Comparison of ENCODE assay signal across 1 cellular context in the genomic region with DNA sequence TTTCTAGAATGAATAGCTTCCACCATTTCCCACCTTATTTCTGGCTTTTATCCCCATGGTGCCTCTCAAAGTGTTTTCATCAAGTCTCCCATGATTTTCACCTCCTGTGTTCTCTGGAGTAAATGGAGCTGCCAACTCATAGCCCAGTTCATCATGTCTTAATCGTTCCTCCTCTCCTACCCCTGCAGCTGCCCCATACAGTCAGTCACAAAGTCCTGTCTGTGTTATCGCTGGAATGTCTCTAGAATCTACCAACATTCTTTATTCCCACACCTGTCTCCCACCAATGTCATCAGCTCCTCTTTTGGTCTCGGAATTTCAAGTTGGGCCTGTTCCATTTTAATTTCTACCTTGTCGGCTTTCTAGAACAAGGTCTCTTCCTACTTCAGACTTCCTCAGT.
TF ChIP-seq lines count a peak whose summit lies in the region.

No MANE protein-coding gene starts in this region.

TF ChIP-seq in GM23338, 12 proteins besides CTCF, POLR2A, EP300 and RAD21 (continued from another document):
- TF ChIP-seq STAT1 (IDR thresholded peaks at IDR 0.05; ENCODE audit: unreplicated experiment) (no peak), EZH2phosphoT487 (IDR thresholded peaks at IDR 0.05; ENCODE audit: unreplicated experiment) (no peak), JUNB (IDR thresholded peaks at IDR 0.05; ENCODE audit: unreplicated experiment) (no peak), NANOG (IDR thresholded peaks at IDR 0.05; ENCODE audit: borderline replicate concordance) (no peak), EZH2 (IDR thresholded peaks at IDR 0.05; ENCODE audit: low read depth, unreplicated experiment) (no peak), POLR2AphosphoS5 (IDR thresholded peaks at IDR 0.05; ENCODE audit: low read depth) (no peak)
- TF ChIP-seq, protein P1, sequence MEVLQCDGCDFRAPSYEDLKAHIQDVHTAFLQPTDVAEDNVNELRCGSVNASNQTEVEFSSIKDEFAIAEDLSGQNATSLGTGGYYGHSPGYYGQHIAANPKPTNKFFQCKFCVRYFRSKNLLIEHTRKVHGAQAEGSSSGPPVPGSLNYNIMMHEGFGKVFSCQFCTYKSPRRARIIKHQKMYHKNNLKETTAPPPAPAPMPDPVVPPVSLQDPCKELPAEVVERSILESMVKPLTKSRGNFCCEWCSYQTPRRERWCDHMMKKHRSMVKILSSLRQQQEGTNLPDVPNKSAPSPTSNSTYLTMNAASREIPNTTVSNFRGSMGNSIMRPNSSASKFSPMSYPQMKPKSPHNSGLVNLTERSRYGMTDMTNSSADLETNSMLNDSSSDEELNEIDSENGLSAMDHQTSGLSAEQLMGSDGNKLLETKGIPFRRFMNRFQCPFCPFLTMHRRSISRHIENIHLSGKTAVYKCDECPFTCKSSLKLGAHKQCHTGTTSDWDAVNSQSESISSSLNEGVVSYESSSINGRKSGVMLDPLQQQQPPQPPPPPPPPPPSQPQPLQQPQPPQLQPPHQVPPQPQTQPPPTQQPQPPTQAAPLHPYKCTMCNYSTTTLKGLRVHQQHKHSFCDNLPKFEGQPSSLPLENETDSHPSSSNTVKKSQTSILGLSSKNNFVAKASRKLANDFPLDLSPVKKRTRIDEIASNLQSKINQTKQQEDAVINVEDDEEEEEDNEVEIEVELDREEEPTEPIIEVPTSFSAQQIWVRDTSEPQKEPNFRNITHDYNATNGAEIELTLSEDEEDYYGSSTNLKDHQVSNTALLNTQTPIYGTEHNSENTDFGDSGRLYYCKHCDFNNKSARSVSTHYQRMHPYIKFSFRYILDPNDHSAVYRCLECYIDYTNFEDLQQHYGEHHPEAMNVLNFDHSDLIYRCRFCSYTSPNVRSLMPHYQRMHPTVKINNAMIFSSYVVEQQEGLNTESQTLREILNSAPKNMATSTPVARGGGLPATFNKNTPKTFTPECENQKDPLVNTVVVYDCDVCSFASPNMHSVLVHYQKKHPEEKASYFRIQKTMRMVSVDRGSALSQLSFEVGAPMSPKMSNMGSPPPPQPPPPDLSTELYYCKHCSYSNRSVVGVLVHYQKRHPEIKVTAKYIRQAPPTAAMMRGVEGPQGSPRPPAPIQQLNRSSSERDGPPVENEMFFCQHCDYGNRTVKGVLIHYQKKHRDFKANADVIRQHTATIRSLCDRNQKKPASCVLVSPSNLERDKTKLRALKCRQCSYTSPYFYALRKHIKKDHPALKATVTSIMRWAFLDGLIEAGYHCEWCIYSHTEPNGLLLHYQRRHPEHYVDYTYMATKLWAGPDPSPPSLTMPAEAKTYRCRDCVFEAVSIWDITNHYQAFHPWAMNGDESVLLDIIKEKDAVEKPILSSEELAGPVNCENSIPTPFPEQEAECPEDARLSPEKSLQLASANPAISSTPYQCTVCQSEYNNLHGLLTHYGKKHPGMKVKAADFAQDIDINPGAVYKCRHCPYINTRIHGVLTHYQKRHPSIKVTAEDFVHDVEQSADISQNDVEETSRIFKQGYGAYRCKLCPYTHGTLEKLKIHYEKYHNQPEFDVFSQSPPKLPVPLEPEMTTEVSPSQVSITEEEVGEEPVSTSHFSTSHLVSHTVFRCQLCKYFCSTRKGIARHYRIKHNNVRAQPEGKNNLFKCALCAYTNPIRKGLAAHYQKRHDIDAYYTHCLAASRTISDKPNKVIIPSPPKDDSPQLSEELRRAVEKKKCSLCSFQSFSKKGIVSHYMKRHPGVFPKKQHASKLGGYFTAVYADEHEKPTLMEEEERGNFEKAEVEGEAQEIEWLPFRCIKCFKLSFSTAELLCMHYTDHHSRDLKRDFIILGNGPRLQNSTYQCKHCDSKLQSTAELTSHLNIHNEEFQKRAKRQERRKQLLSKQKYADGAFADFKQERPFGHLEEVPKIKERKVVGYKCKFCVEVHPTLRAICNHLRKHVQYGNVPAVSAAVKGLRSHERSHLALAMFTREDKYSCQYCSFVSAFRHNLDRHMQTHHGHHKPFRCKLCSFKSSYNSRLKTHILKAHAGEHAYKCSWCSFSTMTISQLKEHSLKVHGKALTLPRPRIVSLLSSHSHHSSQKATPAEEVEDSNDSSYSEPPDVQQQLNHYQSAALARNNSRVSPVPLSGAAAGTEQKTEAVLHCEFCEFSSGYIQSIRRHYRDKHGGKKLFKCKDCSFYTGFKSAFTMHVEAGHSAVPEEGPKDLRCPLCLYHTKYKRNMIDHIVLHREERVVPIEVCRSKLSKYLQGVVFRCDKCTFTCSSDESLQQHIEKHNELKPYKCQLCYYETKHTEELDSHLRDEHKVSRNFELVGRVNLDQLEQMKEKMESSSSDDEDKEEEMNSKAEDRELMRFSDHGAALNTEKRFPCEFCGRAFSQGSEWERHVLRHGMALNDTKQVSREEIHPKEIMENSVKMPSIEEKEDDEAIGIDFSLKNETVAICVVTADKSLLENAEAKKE (CRISPR knock-in tag; IDR thresholded peaks at IDR 0.05), result no peak
- TF ChIP-seq, protein P2, sequence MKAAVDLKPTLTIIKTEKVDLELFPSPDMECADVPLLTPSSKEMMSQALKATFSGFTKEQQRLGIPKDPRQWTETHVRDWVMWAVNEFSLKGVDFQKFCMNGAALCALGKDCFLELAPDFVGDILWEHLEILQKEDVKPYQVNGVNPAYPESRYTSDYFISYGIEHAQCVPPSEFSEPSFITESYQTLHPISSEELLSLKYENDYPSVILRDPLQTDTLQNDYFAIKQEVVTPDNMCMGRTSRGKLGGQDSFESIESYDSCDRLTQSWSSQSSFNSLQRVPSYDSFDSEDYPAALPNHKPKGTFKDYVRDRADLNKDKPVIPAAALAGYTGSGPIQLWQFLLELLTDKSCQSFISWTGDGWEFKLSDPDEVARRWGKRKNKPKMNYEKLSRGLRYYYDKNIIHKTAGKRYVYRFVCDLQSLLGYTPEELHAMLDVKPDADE (IDR thresholded peaks at IDR 0.05), result no peak
